Comparison of ENCODE assay signal across 8 cellular contexts in the genomic region with DNA sequence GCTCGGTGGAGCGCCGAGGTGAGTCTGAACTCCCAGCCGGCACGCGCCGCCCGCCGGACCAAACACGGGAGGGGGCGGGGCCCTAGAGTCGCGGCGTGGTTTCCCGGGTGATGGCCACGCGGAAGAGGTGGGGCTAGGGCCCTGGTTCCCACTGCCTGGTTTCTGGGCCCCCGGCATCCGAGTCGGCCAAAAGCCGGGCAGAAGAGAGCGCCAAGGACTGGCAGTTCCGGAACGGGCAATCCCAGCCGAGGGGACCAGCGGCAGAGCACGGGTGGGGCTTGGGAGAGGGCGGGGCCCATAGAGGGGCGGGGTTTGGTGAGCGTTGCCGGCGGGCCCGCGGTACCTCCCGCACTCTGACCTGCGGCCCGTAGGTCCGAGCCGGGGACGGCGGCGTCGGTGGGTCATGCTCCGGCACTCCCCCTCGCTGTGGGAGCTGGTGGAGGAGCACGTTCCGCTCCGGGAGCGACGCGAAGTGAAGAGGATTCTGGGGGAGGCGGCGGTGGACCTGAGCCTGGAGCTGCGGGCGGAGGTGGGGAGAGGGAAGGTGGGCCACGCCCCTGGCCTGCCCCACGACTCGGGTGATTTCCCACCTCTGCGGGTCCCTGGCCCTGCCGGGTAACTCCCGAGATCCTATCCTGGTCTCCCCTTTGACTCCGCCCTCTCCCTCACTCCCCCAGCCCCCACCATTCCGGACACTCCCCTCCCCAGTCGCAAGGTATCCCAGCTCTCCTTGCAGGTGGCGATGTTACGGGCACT. TPM values are rescaled to one million over a fixed set of nuclear protein-coding genes. Genes with fewer than 3 reads are reported as not detected.
DNase-seq lines count a peak whose midpoint lies in the region; ATAC-seq and TF ChIP-seq lines count a peak whose summit lies in the region.

TSS of gene CCDC24 (plus strand) at position 124 of the 756 bp plus-strand sequence. CDS start at position 404, 280 bp downstream.

- POLR2A ChIA-PET in activated CD8-positive, alpha-beta T cell treated with anti-CD3 and anti-CD28 coated beads for 36 hours (lab: Charles Lee): interaction anchor here (1.1 to 2.6 kb wide), 3 partner anchors 12 to 21 kb away, joined by 3 to 13 read pairs (median 7); partner anchors contain the start of gene ATP6V0B

- peak within 1 kb of the TSS; percentile 55 for H3K4me3 ChIP-seq in AG09309 (ENCODE audit: control insufficient read depth, low read depth, low read length)

- TF ChIP-seq CTCF in AG09309 (IDR thresholded peaks at IDR 0.05; ENCODE audit: control insufficient read depth, insufficient read depth, low read depth, low read length, missing control alignments): no peak
- TF ChIP-seq CTCF in activated CD8-positive, alpha-beta T cell treated with anti-CD3 and anti-CD28 coated beads for 36 hours (IDR thresholded peaks at IDR 0.05): no peak

- peak within 1 kb of the TSS; percentile 80 for H3K4me3 Mint-ChIP-seq in activated CD8-positive, alpha-beta T cell treated with anti-CD3 and anti-CD28 coated beads for 36 hours

- intact Hi-C loops in activated CD8-positive, alpha-beta T cell treated with anti-CD3 and anti-CD28 coated beads for 36 hours (cut with micrococcal nuclease): no loop called here

- no peaks in the 10 kb centered on the region for H3K9me3 Mint-ChIP-seq in activated CD8-positive, alpha-beta T cell treated with anti-CD3 and anti-CD28 coated beads for 36 hours

- peak within 1 kb of the TSS; percentile 59 for H3K27ac Mint-ChIP-seq in activated CD8-positive, alpha-beta T cell treated with anti-CD3 and anti-CD28 coated beads for 36 hours

- peak; percentile 81 for ATAC-seq in GM19023 (IDR thresholded peaks at IDR 0.05; ENCODE audit: unreplicated experiment)
- ATAC-seq in HG03280 (IDR thresholded peaks at IDR 0.05; ENCODE audit: unreplicated experiment): peak; percentile 79
- peak; percentile 87 for ATAC-seq in activated CD8-positive, alpha-beta T cell treated with anti-CD3 and anti-CD28 coated beads for 36 hours

- CTCF ChIA-PET in activated CD8-positive, alpha-beta T cell treated with anti-CD3 and anti-CD28 coated beads for 36 hours (lab: Charles Lee): interaction anchor here (1.1 to 4.7 kb wide), 6 partner anchors 14 to 228 kb away, joined by 4 to 29 read pairs (median 12); no protein-coding TSS in a partner anchor

- no peaks in the 10 kb centered on the region for H3K36me3 Mint-ChIP-seq in activated CD8-positive, alpha-beta T cell treated with anti-CD3 and anti-CD28 coated beads for 36 hours (ENCODE audit: low read depth)

- no peak for DNase-seq in AG09309 (ENCODE audit: low read depth)
- peak; percentile 87 for DNase-seq in NCI-H748 treated with DMSO at 0.1 percent for 48 hours (lab: John Stamatoyannopoulos, UW)
- DNase-seq in activated CD8-positive, alpha-beta T cell treated with anti-CD3 and anti-CD28 coated beads for 36 hours: peak; percentile 81
- DNase-seq in effector CD8-positive, alpha-beta T cell (lab: John Stamatoyannopoulos, UW): peak; percentile 63
- DNase-seq in medulla oblongata (ENCODE audit: extremely low spot score): peak; percentile 90
- DNase-seq in stimulated activated CD8-positive, alpha-beta memory T cell treated with anti-CD3 and anti-CD28 coated beads, Interleukin-12 subunit alpha, Interleukin-12 subunit beta, amount 100 ng/mL, for 1 hour (ENCODE audit: low read depth): peak; percentile 50

- no peaks in the 10 kb centered on the region for H3K27me3 Mint-ChIP-seq in activated CD8-positive, alpha-beta T cell treated with anti-CD3 and anti-CD28 coated beads for 36 hours

- H3K4me1 Mint-ChIP-seq in activated CD8-positive, alpha-beta T cell treated with anti-CD3 and anti-CD28 coated beads for 36 hours (ENCODE audit: low read depth): peaks cover 12% of the 10 kb centered on the region

RNA-seq across cellular contexts. Expression of gene CCDC24, which starts in this region (rescaled TPM):
- total RNA-seq in activated CD8-positive, alpha-beta T cell treated with anti-CD3 and anti-CD28 coated beads for 36 hours: 1 to 10 TPM; 1.4 to 1.8 TPM
